In genomic region chr14:24141030-24141880, GRCh38 we compare ENCODE assay signal across 1 cellular context.
TF ChIP-seq lines count a peak whose summit lies in the region.

Gene EMC9 (minus strand): TSS chr14:24141591. CDS start chr14:24141304, 287 bp downstream.

TF ChIP-seq in HepG2, 621 proteins besides CTCF, POLR2A, EP300 and RAD21 (continued from another document and continues in another):
- TF ChIP-seq FOXP4 (CRISPR knock-in tag; IDR thresholded peaks at IDR 0.05) (peak; percentile 49), ZNF605 (CRISPR knock-in tag; IDR thresholded peaks at IDR 0.05) (no peak), ESRRA (CRISPR knock-in tag; IDR thresholded peaks at IDR 0.05; ENCODE audit: low read depth) (peak; percentile 75; the same call in 1 of the 2 replicates), BCL6 (CRISPR knock-in tag; IDR thresholded peaks at IDR 0.05) (no peak; the same call in 1 of the 2 replicates), ZNF441 (CRISPR knock-in tag; IDR thresholded peaks at IDR 0.05; ENCODE audit: borderline replicate concordance) (peak; percentile 82), SOX5 (CRISPR knock-in tag; IDR thresholded peaks at IDR 0.05; ENCODE audit: borderline replicate concordance) (no peak; the same call in 1 of the 2 replicates), RELA (CRISPR knock-in tag; IDR thresholded peaks at IDR 0.05) (peak; percentile 84), ZNF788 (CRISPR knock-in tag; IDR thresholded peaks at IDR 0.05; ENCODE audit: borderline replicate concordance) (peak; percentile 75), KLF6 (CRISPR knock-in tag; IDR thresholded peaks at IDR 0.05) (peak; percentile 98), ZFP82 (CRISPR knock-in tag; IDR thresholded peaks at IDR 0.05; ENCODE audit: borderline replicate concordance) (no peak), TAF15 (IDR thresholded peaks at IDR 0.05; ENCODE audit: low read depth, low read length, poor library complexity, severe bottlenecking) (peak; percentile 93), HMG20A (CRISPR knock-in tag; IDR thresholded peaks at IDR 0.05; ENCODE audit: borderline replicate concordance) (0 out of 2 replicates have a peak, but pooled peaks have one; percentile 7), ZBTB46 (CRISPR knock-in tag; IDR thresholded peaks at IDR 0.05; ENCODE audit: borderline replicate concordance) (no peak), HDAC1 (CRISPR knock-in tag; IDR thresholded peaks at IDR 0.05) (no peak), ZNF766 (CRISPR knock-in tag; IDR thresholded peaks at IDR 0.05; ENCODE audit: borderline replicate concordance) (peak; percentile 95; the same call in 1 of the 2 replicates), ZNF235 (CRISPR knock-in tag; IDR thresholded peaks at IDR 0.05; ENCODE audit: borderline replicate concordance) (peak; percentile 99), GTF3A (CRISPR knock-in tag; conservative IDR thresholded peaks at IDR 0.05) (peak; percentile 98), DMTF1 (CRISPR knock-in tag; IDR thresholded peaks at IDR 0.05) (peak; percentile 97; the same call in 1 of the 2 replicates), MTF1 (CRISPR knock-in tag; IDR thresholded peaks at IDR 0.05) (0 out of 2 replicates have a peak, but pooled peaks have one; percentile 29), HINFP (CRISPR knock-in tag; IDR thresholded peaks at IDR 0.05; ENCODE audit: low read depth) (peak; percentile 99), CEBPB (IDR thresholded peaks at IDR 0.05; ENCODE audit: borderline replicate concordance, low read depth, low read length) (peak; percentile 65), GABPB1 (CRISPR knock-in tag; IDR thresholded peaks at IDR 0.05) (peak; percentile 90), ZNF318 (CRISPR knock-in tag; IDR thresholded peaks at IDR 0.05) (peak; percentile 64; the same call in 1 of the 2 replicates), ZNF841 (CRISPR knock-in tag; IDR thresholded peaks at IDR 0.05; ENCODE audit: borderline replicate concordance) (no peak), NRL (CRISPR knock-in tag; IDR thresholded peaks at IDR 0.05; ENCODE audit: borderline replicate concordance) (no peak), ZNF503 (CRISPR knock-in tag; IDR thresholded peaks at IDR 0.05) (peak; percentile 72; the same call in 1 of the 2 replicates), SMAD9 (CRISPR knock-in tag; IDR thresholded peaks at IDR 0.05) (peak; percentile 85), ZFP91 (CRISPR knock-in tag; IDR thresholded peaks at IDR 0.05; ENCODE audit: borderline replicate concordance) (no peak)
